In genomic region chr6:145814501-145815350, GRCh38 we compare ENCODE assay signal across 1 cellular context.
A peak's percentile ranks its signal among the peaks of the same experiment; 100 is the strongest.
TF ChIP-seq lines count a peak whose summit lies in the region.

FBXO30 (minus strand) TSS chr6:145814795; CDS start chr6:145806405, 8,390 bp downstream.

TF ChIP-seq in H1, 55 proteins besides CTCF, POLR2A, EP300 and RAD21:
- TF ChIP-seq YY1 (IDR thresholded peaks at IDR 0.05; ENCODE audit: low read depth, low read length) (no peak), TEAD4 (IDR thresholded peaks at IDR 0.05; ENCODE audit: low read depth, low read length) (0 out of 2 replicates have a peak, but pooled peaks have one; percentile 42), SP1 (IDR thresholded peaks at IDR 0.05; ENCODE audit: low read depth, low read length) (no peak), PHF8 (conservative IDR thresholded peaks at IDR 0.05; ENCODE audit: low read depth, low read length) (peak; percentile 80), KDM1A (IDR thresholded peaks at IDR 0.05; ENCODE audit: borderline replicate concordance, low read length) (0 out of 2 replicates have a peak, but pooled peaks have one; percentile 42), SUZ12 (IDR thresholded peaks at IDR 0.05; ENCODE audit: low read length) (no peak), CEBPB (IDR thresholded peaks at IDR 0.05; ENCODE audit: low read depth, low read length) (no peak), KDM4A (IDR thresholded peaks at IDR 0.05; ENCODE audit: low read depth, low read length, severe bottlenecking) (peak; percentile 47), POLR2AphosphoS5 (IDR thresholded peaks at IDR 0.05; ENCODE audit: low read depth, low read length) (peak; percentile 69; the same call in 1 of the 2 replicates), SIX5 (IDR thresholded peaks at IDR 0.05; ENCODE audit: low read depth, low read length) (no peak), E2F6 (IDR thresholded peaks at IDR 0.05) (peak; percentile 60), CBX8 (IDR thresholded peaks at IDR 0.05; ENCODE audit: borderline replicate concordance, low read depth, low read length) (no peak), SAP30 (IDR thresholded peaks at IDR 0.05; ENCODE audit: insufficient read depth, insufficient replicate concordance, low read length) (no peak), NRF1 (IDR thresholded peaks at IDR 0.05; ENCODE audit: low read depth, low read length) (no peak), ASH2L (IDR thresholded peaks at IDR 0.05; ENCODE audit: low read length) (peak; percentile 87), EZH2 (IDR thresholded peaks at IDR 0.05; ENCODE audit: low read depth, low read length, severe bottlenecking) (no peak), TBP (IDR thresholded peaks at IDR 0.05; ENCODE audit: low read depth, low read length) (peak; percentile 62; the same call in 1 of the 2 replicates), GTF2F1 (IDR thresholded peaks at IDR 0.05; ENCODE audit: borderline replicate concordance, low read depth, low read length) (no peak), SIN3A (conservative IDR thresholded peaks at IDR 0.05 in 1 of 2, IDR thresholded peaks at IDR 0.05 in 1 of 2; ENCODE audit: low read depth in 1 of 2, low read length in 2 of 2) (no peak), TCF12 (IDR thresholded peaks at IDR 0.05; ENCODE audit: low read depth, low read length) (no peak), SRF (IDR thresholded peaks at IDR 0.05; ENCODE audit: low read depth, low read length) (no peak), ATF2 (IDR thresholded peaks at IDR 0.05; ENCODE audit: low read length) (no peak), CTBP2 (IDR thresholded peaks at IDR 0.05; ENCODE audit: borderline replicate concordance, insufficient read depth, insufficient read length, low read length) (no peak), BACH1 (IDR thresholded peaks at IDR 0.05; ENCODE audit: low read length) (no peak), JUND (IDR thresholded peaks at IDR 0.05; ENCODE audit: low read length) (no peak), TAF1 (IDR thresholded peaks at IDR 0.05; ENCODE audit: low read depth, low read length) (peak; percentile 81), CHD2 (IDR thresholded peaks at IDR 0.05; ENCODE audit: low read length) (no peak), HDAC2 (IDR thresholded peaks at IDR 0.05; ENCODE audit: borderline replicate concordance in 1 of 2, low read depth in 2 of 2, low read length in 2 of 2) (0 out of 4 replicates have a peak, but pooled peaks of 1 of the 2 experiments have one; percentile 3), CREB1 (IDR thresholded peaks at IDR 0.05) (no peak; the same call in 1 of the 2 replicates), NANOG (IDR thresholded peaks at IDR 0.05; ENCODE audit: insufficient read depth, low read depth, low read length, poor library complexity, severe bottlenecking) (no peak), RNF2 (IDR thresholded peaks at IDR 0.05; ENCODE audit: borderline replicate concordance, low read depth, low read length, missing control alignments, poor library complexity, severe bottlenecking) (no peak), POU5F1 (IDR thresholded peaks at IDR 0.05; ENCODE audit: low read depth, low read length) (no peak), JUN (IDR thresholded peaks at IDR 0.05; ENCODE audit: low read depth, low read length) (no peak), BCL11A (IDR thresholded peaks at IDR 0.05; ENCODE audit: low read depth in 2 of 2, low read length in 2 of 2) (no peak), CBX5 (IDR thresholded peaks at IDR 0.05; ENCODE audit: low read depth, low read length) (no peak), EGR1 (IDR thresholded peaks at IDR 0.05; ENCODE audit: borderline replicate concordance, low read depth, low read length) (no peak), RBBP5 (IDR thresholded peaks at IDR 0.05; ENCODE audit: borderline replicate concordance, low read depth, low read length) (peak; percentile 28; the same call in 1 of the 2 replicates), RFX5 (IDR thresholded peaks at IDR 0.05; ENCODE audit: borderline replicate concordance, low read depth, low read length) (no peak), CHD1 (IDR thresholded peaks at IDR 0.05; ENCODE audit: low read depth, low read length) (no peak), KDM5A (IDR thresholded peaks at IDR 0.05; ENCODE audit: low read length) (no peak; the same call in 1 of the 2 replicates), SP4 (IDR thresholded peaks at IDR 0.05; ENCODE audit: low read length) (peak; percentile 74; the same call in 1 of the 2 replicates)
- TF ChIP-seq, protein P1, sequence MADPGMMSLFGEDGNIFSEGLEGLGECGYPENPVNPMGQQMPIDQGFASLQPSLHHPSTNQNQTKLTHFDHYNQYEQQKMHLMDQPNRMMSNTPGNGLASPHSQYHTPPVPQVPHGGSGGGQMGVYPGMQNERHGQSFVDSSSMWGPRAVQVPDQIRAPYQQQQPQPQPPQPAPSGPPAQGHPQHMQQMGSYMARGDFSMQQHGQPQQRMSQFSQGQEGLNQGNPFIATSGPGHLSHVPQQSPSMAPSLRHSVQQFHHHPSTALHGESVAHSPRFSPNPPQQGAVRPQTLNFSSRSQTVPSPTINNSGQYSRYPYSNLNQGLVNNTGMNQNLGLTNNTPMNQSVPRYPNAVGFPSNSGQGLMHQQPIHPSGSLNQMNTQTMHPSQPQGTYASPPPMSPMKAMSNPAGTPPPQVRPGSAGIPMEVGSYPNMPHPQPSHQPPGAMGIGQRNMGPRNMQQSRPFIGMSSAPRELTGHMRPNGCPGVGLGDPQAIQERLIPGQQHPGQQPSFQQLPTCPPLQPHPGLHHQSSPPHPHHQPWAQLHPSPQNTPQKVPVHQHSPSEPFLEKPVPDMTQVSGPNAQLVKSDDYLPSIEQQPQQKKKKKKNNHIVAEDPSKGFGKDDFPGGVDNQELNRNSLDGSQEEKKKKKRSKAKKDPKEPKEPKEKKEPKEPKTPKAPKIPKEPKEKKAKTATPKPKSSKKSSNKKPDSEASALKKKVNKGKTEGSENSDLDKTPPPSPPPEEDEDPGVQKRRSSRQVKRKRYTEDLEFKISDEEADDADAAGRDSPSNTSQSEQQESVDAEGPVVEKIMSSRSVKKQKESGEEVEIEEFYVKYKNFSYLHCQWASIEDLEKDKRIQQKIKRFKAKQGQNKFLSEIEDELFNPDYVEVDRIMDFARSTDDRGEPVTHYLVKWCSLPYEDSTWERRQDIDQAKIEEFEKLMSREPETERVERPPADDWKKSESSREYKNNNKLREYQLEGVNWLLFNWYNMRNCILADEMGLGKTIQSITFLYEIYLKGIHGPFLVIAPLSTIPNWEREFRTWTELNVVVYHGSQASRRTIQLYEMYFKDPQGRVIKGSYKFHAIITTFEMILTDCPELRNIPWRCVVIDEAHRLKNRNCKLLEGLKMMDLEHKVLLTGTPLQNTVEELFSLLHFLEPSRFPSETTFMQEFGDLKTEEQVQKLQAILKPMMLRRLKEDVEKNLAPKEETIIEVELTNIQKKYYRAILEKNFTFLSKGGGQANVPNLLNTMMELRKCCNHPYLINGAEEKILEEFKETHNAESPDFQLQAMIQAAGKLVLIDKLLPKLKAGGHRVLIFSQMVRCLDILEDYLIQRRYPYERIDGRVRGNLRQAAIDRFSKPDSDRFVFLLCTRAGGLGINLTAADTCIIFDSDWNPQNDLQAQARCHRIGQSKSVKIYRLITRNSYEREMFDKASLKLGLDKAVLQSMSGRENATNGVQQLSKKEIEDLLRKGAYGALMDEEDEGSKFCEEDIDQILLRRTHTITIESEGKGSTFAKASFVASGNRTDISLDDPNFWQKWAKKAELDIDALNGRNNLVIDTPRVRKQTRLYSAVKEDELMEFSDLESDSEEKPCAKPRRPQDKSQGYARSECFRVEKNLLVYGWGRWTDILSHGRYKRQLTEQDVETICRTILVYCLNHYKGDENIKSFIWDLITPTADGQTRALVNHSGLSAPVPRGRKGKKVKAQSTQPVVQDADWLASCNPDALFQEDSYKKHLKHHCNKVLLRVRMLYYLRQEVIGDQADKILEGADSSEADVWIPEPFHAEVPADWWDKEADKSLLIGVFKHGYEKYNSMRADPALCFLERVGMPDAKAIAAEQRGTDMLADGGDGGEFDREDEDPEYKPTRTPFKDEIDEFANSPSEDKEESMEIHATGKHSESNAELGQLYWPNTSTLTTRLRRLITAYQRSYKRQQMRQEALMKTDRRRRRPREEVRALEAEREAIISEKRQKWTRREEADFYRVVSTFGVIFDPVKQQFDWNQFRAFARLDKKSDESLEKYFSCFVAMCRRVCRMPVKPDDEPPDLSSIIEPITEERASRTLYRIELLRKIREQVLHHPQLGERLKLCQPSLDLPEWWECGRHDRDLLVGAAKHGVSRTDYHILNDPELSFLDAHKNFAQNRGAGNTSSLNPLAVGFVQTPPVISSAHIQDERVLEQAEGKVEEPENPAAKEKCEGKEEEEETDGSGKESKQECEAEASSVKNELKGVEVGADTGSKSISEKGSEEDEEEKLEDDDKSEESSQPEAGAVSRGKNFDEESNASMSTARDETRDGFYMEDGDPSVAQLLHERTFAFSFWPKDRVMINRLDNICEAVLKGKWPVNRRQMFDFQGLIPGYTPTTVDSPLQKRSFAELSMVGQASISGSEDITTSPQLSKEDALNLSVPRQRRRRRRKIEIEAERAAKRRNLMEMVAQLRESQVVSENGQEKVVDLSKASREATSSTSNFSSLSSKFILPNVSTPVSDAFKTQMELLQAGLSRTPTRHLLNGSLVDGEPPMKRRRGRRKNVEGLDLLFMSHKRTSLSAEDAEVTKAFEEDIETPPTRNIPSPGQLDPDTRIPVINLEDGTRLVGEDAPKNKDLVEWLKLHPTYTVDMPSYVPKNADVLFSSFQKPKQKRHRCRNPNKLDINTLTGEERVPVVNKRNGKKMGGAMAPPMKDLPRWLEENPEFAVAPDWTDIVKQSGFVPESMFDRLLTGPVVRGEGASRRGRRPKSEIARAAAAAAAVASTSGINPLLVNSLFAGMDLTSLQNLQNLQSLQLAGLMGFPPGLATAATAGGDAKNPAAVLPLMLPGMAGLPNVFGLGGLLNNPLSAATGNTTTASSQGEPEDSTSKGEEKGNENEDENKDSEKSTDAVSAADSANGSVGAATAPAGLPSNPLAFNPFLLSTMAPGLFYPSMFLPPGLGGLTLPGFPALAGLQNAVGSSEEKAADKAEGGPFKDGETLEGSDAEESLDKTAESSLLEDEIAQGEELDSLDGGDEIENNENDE (IDR thresholded peaks at IDR 0.05; ENCODE audit: insufficient replicate concordance, low read length) = no peak
- TF ChIP-seq, protein P2, sequence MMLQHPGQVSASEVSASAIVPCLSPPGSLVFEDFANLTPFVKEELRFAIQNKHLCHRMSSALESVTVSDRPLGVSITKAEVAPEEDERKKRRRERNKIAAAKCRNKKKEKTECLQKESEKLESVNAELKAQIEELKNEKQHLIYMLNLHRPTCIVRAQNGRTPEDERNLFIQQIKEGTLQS (IDR thresholded peaks at IDR 0.05; ENCODE audit: insufficient read depth, low read depth, low read length) = no peak
